ENCODE assay signal across 19 cellular contexts in the genomic region with DNA sequence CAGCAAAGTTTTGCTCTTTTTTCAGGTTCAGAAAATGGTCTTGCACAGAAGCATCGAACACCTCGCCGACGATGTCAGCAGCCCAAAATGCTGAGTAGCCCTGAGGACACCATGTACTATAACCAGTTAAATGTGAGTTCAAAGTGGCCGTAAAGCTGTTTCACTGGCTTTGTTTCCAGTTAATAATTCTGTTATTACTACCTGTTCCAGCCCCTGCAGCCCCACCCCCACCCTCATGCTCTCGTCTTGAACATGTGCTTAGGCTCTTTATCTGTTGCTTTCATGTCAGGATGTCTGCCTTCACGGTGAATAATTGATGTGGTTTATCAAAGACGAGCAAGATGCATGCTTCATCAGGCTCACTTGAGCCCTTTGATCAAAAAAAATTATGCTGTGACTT.
DNase-seq lines count a peak whose midpoint lies in the region; ATAC-seq, FAIRE-seq and TF ChIP-seq lines count a peak whose summit lies in the region.
"Had no signal": no experiment of that assay in that cellular context is flagged by ENCODE, and none has a peak within 500 bp of the region (broad histone marks: within the 10 kb centered on the region; RNA-seq: fewer than 3 reads in every experiment).

No MANE protein-coding gene starts in this region.

- no peak for ATAC-seq in HG02571 (IDR thresholded peaks at IDR 0.05; ENCODE audit: unreplicated experiment)
- ATAC-seq: left lung; natural killer cell treated with Interleukin-12 subunit alpha and Interleukin-12 subunit beta and Interleukin-15 and Interleukin-18, amount 100 ng/mL, for 72 hours; right cardiac atrium had no signal

- peak in 3 of 4 experiments; percentile 3 to 14 (median 3) for DNase-seq in activated CD4-positive, CD25-positive, alpha-beta regulatory T cell (lab: John Stamatoyannopoulos, UW)
- DNase-seq in activated CD4-positive, CD25-positive, alpha-beta regulatory T cell treated with anti-CD3 and anti-CD28 coated beads, Interleukin-2, amount 50 U/mL, for 72 hours: no peak
- DNase-seq in activated naive CD4-positive, alpha-beta T cell treated with anti-CD3 and anti-CD28 coated beads, Interleukin-2, amount 50 U/mL, for 16 hours: peak; percentile 32
- DNase-seq in stimulated activated CD4-positive, alpha-beta T cell treated with anti-CD3 and anti-CD28 coated beads, Interleukin-4, amount 100 ng/mL, for 4 hours: peak; percentile 3 to 35
- DNase-seq in GM19239 (ENCODE audit: insufficient read length, low spot score) (no peak), GM03348 (ENCODE audit: low spot score) (no peak)
- DNase-seq: erythroblast, HFFc6, hippocampal formation, left lung, NCI-H1417 treated with DMSO at 0.1 percent for 48 hours, NCI-H524, right cardiac atrium, trophoblast cell had no signal

- no peak for TF ChIP-seq CTCF in VCaP (conservative IDR thresholded peaks at IDR 0.05)

- peak overlapping the region; percentile 77 for H3K27ac ChIP-seq in VCaP
- H3K27ac ChIP-seq: 22Rv1, left lung had no signal

- FAIRE-seq in GM19239 (lab: Jason Lieb, UNC): no peak
- FAIRE-seq: HepG2 had no signal

Comparison
In these comparisons a context has a peak if more than half of its experiments do, and no peak if none do; other contexts are left out.
1. DNase-seq: peak in activated CD4-positive, CD25-positive, alpha-beta regulatory T cell (3 of 4), activated naive CD4-positive, alpha-beta T cell treated with anti-CD3 and anti-CD28 coated beads, Interleukin-2, amount 50 U/mL, for 16 hours (single experiment) and stimulated activated CD4-positive, alpha-beta T cell treated with anti-CD3 and anti-CD28 coated beads, Interleukin-4, amount 100 ng/mL, for 4 hours (2 of 2); none in activated CD4-positive, CD25-positive, alpha-beta regulatory T cell treated with anti-CD3 and anti-CD28 coated beads, Interleukin-2, amount 50 U/mL, for 72 hours (single experiment), GM19239 (single experiment) and GM03348 (single experiment).